1 cellular context compared by ENCODE assay signal in genomic region chr9:137220317-137221094, GRCh38.
TF ChIP-seq lines count a peak whose summit lies in the region.

No MANE protein-coding gene starts in this region.

TF ChIP-seq in IMR-90, 13 proteins besides CTCF, POLR2A, EP300 and RAD21:
- TF ChIP-seq USF2 (IDR thresholded peaks at IDR 0.05; ENCODE audit: low read depth, low read length), result no peak
- no peak for TF ChIP-seq MAFK (IDR thresholded peaks at IDR 0.05; ENCODE audit: low read depth, low read length)
- TF ChIP-seq MXI1 (IDR thresholded peaks at IDR 0.05; ENCODE audit: borderline replicate concordance, low read depth, low read length), result no peak
- no peak for TF ChIP-seq BHLHE40 (IDR thresholded peaks at IDR 0.05; ENCODE audit: low read depth, low read length)
- TF ChIP-seq NFE2L2 (IDR thresholded peaks at IDR 0.05; ENCODE audit: low read depth, low read length), result no peak
- TF ChIP-seq CEBPB (IDR thresholded peaks at IDR 0.05; ENCODE audit: low read depth, low read length), result no peak
- TF ChIP-seq MAZ (IDR thresholded peaks at IDR 0.05; ENCODE audit: borderline replicate concordance, low read depth, low read length), result no peak
- no peak for TF ChIP-seq FOS (IDR thresholded peaks at IDR 0.05; ENCODE audit: low read depth, low read length)
- no peak for TF ChIP-seq RCOR1 (IDR thresholded peaks at IDR 0.05; ENCODE audit: insufficient replicate concordance, low read length)
- no peak for TF ChIP-seq SMC3 (IDR thresholded peaks at IDR 0.05; ENCODE audit: low read depth, low read length)
- TF ChIP-seq, protein P1, sequence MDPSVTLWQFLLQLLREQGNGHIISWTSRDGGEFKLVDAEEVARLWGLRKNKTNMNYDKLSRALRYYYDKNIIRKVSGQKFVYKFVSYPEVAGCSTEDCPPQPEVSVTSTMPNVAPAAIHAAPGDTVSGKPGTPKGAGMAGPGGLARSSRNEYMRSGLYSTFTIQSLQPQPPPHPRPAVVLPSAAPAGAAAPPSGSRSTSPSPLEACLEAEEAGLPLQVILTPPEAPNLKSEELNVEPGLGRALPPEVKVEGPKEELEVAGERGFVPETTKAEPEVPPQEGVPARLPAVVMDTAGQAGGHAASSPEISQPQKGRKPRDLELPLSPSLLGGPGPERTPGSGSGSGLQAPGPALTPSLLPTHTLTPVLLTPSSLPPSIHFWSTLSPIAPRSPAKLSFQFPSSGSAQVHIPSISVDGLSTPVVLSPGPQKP (IDR thresholded peaks at IDR 0.05; ENCODE audit: borderline replicate concordance, low read depth, low read length), result no peak
- no peak for TF ChIP-seq RFX5 (IDR thresholded peaks at IDR 0.05; ENCODE audit: low read depth, low read length)
- no peak for TF ChIP-seq CHD1 (IDR thresholded peaks at IDR 0.05; ENCODE audit: low read depth, low read length)
